Comparison of ENCODE assay signal across 1 cellular context in genomic region chr7:106100863-106101262, GRCh38.
TF ChIP-seq lines count a peak whose summit lies in the region.

No MANE protein-coding gene starts in this region.

TF ChIP-seq in HEK293, 187 proteins besides CTCF, POLR2A, EP300 and RAD21 (continued from another document):
- TF ChIP-seq KLF17 (tag by site-specific recombination; IDR thresholded peaks at IDR 0.05): no peak
- no peak for TF ChIP-seq ZNF596 (tag by site-specific recombination; IDR thresholded peaks at IDR 0.05)
- TF ChIP-seq, protein P1, sequence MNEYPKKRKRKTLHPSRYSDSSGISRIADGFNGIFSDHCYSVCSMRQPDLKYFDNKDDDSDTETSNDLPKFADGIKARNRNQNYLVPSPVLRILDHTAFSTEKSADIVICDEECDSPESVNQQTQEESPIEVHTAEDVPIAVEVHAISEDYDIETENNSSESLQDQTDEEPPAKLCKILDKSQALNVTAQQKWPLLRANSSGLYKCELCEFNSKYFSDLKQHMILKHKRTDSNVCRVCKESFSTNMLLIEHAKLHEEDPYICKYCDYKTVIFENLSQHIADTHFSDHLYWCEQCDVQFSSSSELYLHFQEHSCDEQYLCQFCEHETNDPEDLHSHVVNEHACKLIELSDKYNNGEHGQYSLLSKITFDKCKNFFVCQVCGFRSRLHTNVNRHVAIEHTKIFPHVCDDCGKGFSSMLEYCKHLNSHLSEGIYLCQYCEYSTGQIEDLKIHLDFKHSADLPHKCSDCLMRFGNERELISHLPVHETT (tag by site-specific recombination; IDR thresholded peaks at IDR 0.05): no peak
- TF ChIP-seq ZNF707 (tag by site-specific recombination; IDR thresholded peaks at IDR 0.05): no peak
- TF ChIP-seq YY1 (tag by site-specific recombination; IDR thresholded peaks at IDR 0.05): no peak
- TF ChIP-seq, protein P2, sequence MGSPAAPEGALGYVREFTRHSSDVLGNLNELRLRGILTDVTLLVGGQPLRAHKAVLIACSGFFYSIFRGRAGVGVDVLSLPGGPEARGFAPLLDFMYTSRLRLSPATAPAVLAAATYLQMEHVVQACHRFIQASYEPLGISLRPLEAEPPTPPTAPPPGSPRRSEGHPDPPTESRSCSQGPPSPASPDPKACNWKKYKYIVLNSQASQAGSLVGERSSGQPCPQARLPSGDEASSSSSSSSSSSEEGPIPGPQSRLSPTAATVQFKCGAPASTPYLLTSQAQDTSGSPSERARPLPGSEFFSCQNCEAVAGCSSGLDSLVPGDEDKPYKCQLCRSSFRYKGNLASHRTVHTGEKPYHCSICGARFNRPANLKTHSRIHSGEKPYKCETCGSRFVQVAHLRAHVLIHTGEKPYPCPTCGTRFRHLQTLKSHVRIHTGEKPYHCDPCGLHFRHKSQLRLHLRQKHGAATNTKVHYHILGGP (tag by site-specific recombination; IDR thresholded peaks at IDR 0.05): no peak
- TF ChIP-seq ZNF112 (tag by site-specific recombination; IDR thresholded peaks at IDR 0.05): no peak
- no peak for TF ChIP-seq ZNF645 (tag by site-specific recombination; IDR thresholded peaks at IDR 0.05)
- no peak for TF ChIP-seq ZBTB21 (tag by site-specific recombination; IDR thresholded peaks at IDR 0.05)
- no peak for TF ChIP-seq ZNF202 (tag by site-specific recombination; IDR thresholded peaks at IDR 0.05; ENCODE audit: borderline replicate concordance)
